In the genomic region with DNA sequence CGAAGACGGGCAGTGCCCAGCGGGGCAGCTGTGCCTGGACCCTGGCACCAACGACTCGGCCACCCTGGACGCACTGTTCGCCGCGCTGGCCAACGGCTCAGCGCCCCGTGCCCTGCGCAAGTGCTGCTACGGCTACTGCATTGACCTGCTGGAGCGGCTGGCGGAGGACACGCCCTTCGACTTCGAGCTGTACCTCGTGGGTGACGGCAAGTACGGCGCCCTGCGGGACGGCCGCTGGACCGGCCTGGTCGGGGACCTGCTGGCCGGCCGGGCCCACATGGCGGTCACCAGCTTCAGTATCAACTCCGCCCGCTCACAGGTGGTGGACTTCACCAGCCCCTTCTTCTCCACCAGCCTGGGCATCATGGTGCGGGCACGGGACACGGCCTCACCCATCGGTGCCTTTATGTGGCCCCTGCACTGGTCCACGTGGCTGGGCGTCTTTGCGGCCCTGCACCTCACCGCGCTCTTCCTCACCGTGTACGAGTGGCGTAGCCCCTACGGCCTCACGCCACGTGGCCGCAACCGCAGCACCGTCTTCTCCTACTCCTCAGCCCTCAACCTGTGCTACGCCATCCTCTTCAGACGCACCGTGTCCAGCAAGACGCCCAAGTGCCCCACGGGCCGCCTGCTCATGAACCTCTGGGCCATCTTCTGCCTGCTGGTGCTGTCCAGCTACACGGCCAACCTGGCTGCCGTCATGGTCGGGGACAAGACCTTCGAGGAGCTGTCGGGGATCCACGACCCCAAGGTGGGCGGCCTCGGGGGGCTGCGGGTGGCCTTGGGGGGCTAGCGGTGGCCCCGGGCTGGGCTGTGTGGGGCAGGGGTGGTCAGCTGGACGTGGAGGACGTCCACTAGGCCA, we compare ENCODE assay signal across 1 cellular context.
TF ChIP-seq lines count a peak whose summit lies in the region.

No MANE protein-coding gene starts in this region.

TF ChIP-seq in H1, 55 proteins besides CTCF, POLR2A, EP300 and RAD21:
- TF ChIP-seq FOSL1 (IDR thresholded peaks at IDR 0.05; ENCODE audit: insufficient read depth, low read depth, low read length): no peak
- TF ChIP-seq SIRT6 (IDR thresholded peaks at IDR 0.05; ENCODE audit: low read length): no peak
- no peak for TF ChIP-seq SP4 (IDR thresholded peaks at IDR 0.05; ENCODE audit: low read length)
- no peak for TF ChIP-seq EZH2 (IDR thresholded peaks at IDR 0.05; ENCODE audit: low read depth, low read length, severe bottlenecking)
- TF ChIP-seq, protein P1, sequence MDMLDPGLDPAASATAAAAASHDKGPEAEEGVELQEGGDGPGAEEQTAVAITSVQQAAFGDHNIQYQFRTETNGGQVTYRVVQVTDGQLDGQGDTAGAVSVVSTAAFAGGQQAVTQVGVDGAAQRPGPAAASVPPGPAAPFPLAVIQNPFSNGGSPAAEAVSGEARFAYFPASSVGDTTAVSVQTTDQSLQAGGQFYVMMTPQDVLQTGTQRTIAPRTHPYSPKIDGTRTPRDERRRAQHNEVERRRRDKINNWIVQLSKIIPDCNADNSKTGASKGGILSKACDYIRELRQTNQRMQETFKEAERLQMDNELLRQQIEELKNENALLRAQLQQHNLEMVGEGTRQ (IDR thresholded peaks at IDR 0.05; ENCODE audit: low read length): no peak
- TF ChIP-seq POU5F1 (IDR thresholded peaks at IDR 0.05; ENCODE audit: low read depth, low read length): no peak
- TF ChIP-seq ASH2L (IDR thresholded peaks at IDR 0.05; ENCODE audit: low read length): no peak
- no peak for TF ChIP-seq BCL11A (IDR thresholded peaks at IDR 0.05; ENCODE audit: low read depth in 2 of 2, low read length in 2 of 2)
- no peak for TF ChIP-seq PHF8 (conservative IDR thresholded peaks at IDR 0.05; ENCODE audit: low read depth, low read length)
- no peak for TF ChIP-seq CHD2 (IDR thresholded peaks at IDR 0.05; ENCODE audit: low read length)
- no peak for TF ChIP-seq RXRA (IDR thresholded peaks at IDR 0.05; ENCODE audit: insufficient read depth, low read depth, low read length)
- no peak for TF ChIP-seq CBX5 (IDR thresholded peaks at IDR 0.05; ENCODE audit: low read depth, low read length)
- TF ChIP-seq MAFK (IDR thresholded peaks at IDR 0.05; ENCODE audit: low read depth, low read length): no peak
- TF ChIP-seq TBP (IDR thresholded peaks at IDR 0.05; ENCODE audit: low read depth, low read length): no peak
- no peak for TF ChIP-seq NRF1 (IDR thresholded peaks at IDR 0.05; ENCODE audit: low read depth, low read length)
